In genomic region chr4:13970349-13970748, GRCh38 we compare ENCODE assay signal across 15 cellular contexts.
"Had no signal": no experiment of that assay in that cellular context is flagged by ENCODE, and none has a peak within 500 bp of the region (broad histone marks: within the 10 kb centered on the region; RNA-seq: fewer than 3 reads in every experiment).

No MANE protein-coding gene starts in this region.

- H3K4me1 ChIP-seq: gastroesophageal sphincter, neural progenitor cell, right atrium auricular region, transverse colon had no signal

- H3K79me2 ChIP-seq: hepatocyte had no signal

- DNase-seq: activated CD4-positive, alpha-beta T cell treated with anti-CD3 and anti-CD28 coated beads for 1 hour; activated CD4-positive, alpha-beta T cell treated with anti-CD3 and anti-CD28 coated beads, Interleukin-2, amount 50 U/mL, for 48 hours; activated gamma-delta T cell treated with Interleukin-2 at 50 U/mL for 16 hours; activated naive CD8-positive, alpha-beta T cell treated with anti-CD3 and anti-CD28 coated beads for 36 hours; activated T-cell treated with anti-CD3 and anti-CD28 coated beads, Interleukin-2, amount 50 U/mL, for 48 hours; posterior cingulate gyrus; stimulated activated CD4-positive, alpha-beta T cell treated with anti-CD3 and anti-CD28 coated beads, Interleukin-1b, Interleukin-23, amount 100 ng/mL, for 48 hours; SW 1271; transverse colon had no signal

- H2AFZ ChIP-seq: hepatocyte, neural progenitor cell had no signal

- H3K4me2 ChIP-seq: hepatocyte, neural progenitor cell had no signal

- H3K27me3 ChIP-seq: cardiac muscle cell, gastroesophageal sphincter, hepatocyte, neural progenitor cell, right atrium auricular region, transverse colon had no signal

- H3K4me3 ChIP-seq: cardiac muscle cell, gastroesophageal sphincter, hepatocyte, neural progenitor cell, right atrium auricular region, transverse colon had no signal

- H3K27ac ChIP-seq: cardiac muscle cell, gastroesophageal sphincter, hepatocyte, neural progenitor cell, right atrium auricular region, transverse colon had no signal

- ATAC-seq: gastroesophageal sphincter; stimulated activated memory B cell treated with anti-CD40 and anti-IgM and Interleukin-4, amounts not matched to agents 10 μg/mL and 1 μg/mL and 100 μg/mL, for 72 hours had no signal

- H3K36me3 ChIP-seq: cardiac muscle cell, gastroesophageal sphincter, neural progenitor cell, right atrium auricular region, transverse colon had no signal

- H3K9me3 ChIP-seq: gastroesophageal sphincter, right atrium auricular region, transverse colon had no signal
